8 cellular contexts compared by ENCODE assay signal in genomic region chr18:58288922-58289797, GRCh38.
A peak's percentile ranks its signal among the peaks of the same experiment; 100 is the strongest.
DNase-seq lines count a peak whose midpoint lies in the region; ATAC-seq and TF ChIP-seq lines count a peak whose summit lies in the region.
"Had no signal": no experiment of that assay in that cellular context is flagged by ENCODE, and none has a peak within 500 bp of the region (broad histone marks: within the 10 kb centered on the region; RNA-seq: fewer than 3 reads in every experiment).

No MANE protein-coding gene starts in this region.

- DNase-seq in SJCRH30 (peak in 1 of 2 experiments; percentile 38), myocyte (ENCODE audit: low read depth) (peak; percentile 55), spleen (no peak), tibial artery (no peak), NCI-H1930 (lab: John Stamatoyannopoulos, UW) (no peak)

- peak overlapping the region; percentile 99 for H3K27ac ChIP-seq in SJCRH30
- no peak overlapping the region for H3K27ac ChIP-seq in spleen
- no peak overlapping the region for H3K27ac ChIP-seq in tibial artery
- H3K27ac ChIP-seq: SK-N-MC had no signal

- intact Hi-C loops in spleen (cut with DNase I; ENCODE audit: low total_unique reads) (no loop called here), tibial artery (cut with DNase I; ENCODE audit: low total_unique reads) (no loop called here)

- H3K4me3 ChIP-seq in SJCRH30 (no peak overlapping the region), spleen (no peak overlapping the region), tibial artery (no peak overlapping the region)
- H3K4me3 ChIP-seq: SK-N-MC had no signal

- TF ChIP-seq CTCF in spleen (IDR thresholded peaks at IDR 0.05 in 8 of 11, conservative IDR thresholded peaks at IDR 0.05 in 3 of 11) (no peak), tibial artery (IDR thresholded peaks at IDR 0.05) (no peak)

- H3K9me3 ChIP-seq in SJCRH30 (replicated peaks), result no peaks in the 10 kb centered on the region
- H3K9me3 ChIP-seq in spleen, result no peaks in the 10 kb centered on the region
- no peaks in the 10 kb centered on the region for H3K9me3 ChIP-seq in tibial artery

- no peaks in the 10 kb centered on the region for H3K36me3 ChIP-seq in SJCRH30
- no peaks in the 10 kb centered on the region for H3K36me3 ChIP-seq in spleen
- H3K36me3 ChIP-seq in tibial artery, result no peaks in the 10 kb centered on the region

- H3K4me1 ChIP-seq in SJCRH30 (peaks cover 58% of the 10 kb centered on the region), spleen (peaks cover 0 to 10% (median 0%) of the 10 kb centered on the region in 6 donors), tibial artery (peaks cover 0 to 12% (median 2%) of the 10 kb centered on the region in 4 donors)

- ATAC-seq in GM19023 (IDR thresholded peaks at IDR 0.05; ENCODE audit: unreplicated experiment) (peak; percentile 92), HG02884 (IDR thresholded peaks at IDR 0.05; ENCODE audit: unreplicated experiment) (peak; percentile 91)

- TF ChIP-seq POLR2A in spleen (IDR thresholded peaks at IDR 0.05), result no peak

- WGBS in spleen, 5 donors, result 68 to 79% (median 73%) methylated on average over 10 of the region's 10 CpGs

- no peaks in the 10 kb centered on the region for H3K27me3 ChIP-seq in SJCRH30
- no peaks in the 10 kb centered on the region for H3K27me3 ChIP-seq in spleen (replicated peaks in 1 of 7)
- no peaks in the 10 kb centered on the region for H3K27me3 ChIP-seq in tibial artery
